ENCODE assay signal across 35 cellular contexts in the genomic region with DNA sequence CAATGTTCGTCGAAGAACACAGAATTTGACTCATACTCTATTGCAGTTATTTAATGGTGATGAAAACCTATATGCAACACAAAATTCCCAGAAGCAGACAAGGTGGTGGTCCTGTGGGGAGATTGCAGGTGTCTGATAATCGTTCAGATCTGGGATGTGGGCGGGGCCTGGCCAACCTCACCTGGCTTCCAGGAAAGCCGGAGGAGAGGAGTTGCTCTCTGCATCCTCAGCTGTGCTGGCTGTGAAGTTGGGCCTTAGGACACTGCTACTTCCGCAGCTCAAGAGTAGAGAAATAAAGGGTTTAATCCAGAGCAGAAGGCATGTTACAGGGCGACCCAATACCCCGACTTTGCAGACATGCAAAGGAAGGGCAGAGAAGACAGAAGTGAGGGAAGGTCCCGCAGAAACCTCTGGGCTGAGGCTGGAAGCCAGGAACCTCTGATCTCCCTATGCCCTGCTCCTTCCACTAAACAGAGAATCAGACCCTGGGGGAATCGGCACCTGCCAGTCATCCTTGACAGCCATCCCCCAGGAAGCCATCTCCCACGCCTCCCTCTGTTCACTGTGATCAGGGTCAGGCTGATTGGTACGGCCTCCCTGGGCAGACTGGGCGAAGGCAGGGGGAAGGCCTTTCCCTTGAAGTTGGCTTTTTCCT.
"Had no signal": no experiment of that assay in that cellular context is flagged by ENCODE, and none has a peak within 500 bp of the region (broad histone marks: within the 10 kb centered on the region; RNA-seq: fewer than 3 reads in every experiment).

No MANE protein-coding gene starts in this region.

- H3K36me3 ChIP-seq: MG63 had no signal

- H3K9me3 ChIP-seq: MG63 had no signal

- H3K4me2 ChIP-seq: KMS-11 had no signal

- DNase-seq: Karpas-422, Kasumi-1, KG1, MG63, MM.1S, MV-4-11, NCI-H1048, NCI-H1092, NCI-H1092 treated with DMSO at 0.1 percent for 48 hours, NCI-H1105, NCI-H1105 treated with DMSO at 0.1 percent for 48 hours, NCI-H1417, NCI-H1417 treated with DMSO at 0.1 percent for 48 hours, NCI-H1436, NCI-H1436 treated with DMSO at 0.1 percent for 48 hours, NCI-H146, NCI-H1694, NCI-H1694 treated with DMSO at 0.1 percent for 48 hours, NCI-H187, NCI-H187 treated with DMSO at 0.1 percent for 48 hours, NCI-H1930, NCI-H2029, NCI-H2029 treated with DMSO at 0.1 percent for 48 hours, NCI-H2081, NCI-H2081 treated with DMSO at 0.1 percent for 48 hours, NCI-H2107, NCI-H2171, NCI-H2171 treated with DMSO at 0.1 percent for 48 hours, NCI-H2227 treated with DMSO at 0.1 percent for 48 hours, NCI-H226, NCI-H345, NCI-H446, NCI-H446 treated with DMSO at 0.1 percent for 48 hours, NCI-H510A had no signal

- H3K27me3 ChIP-seq: MG63 had no signal

- H3K27ac ChIP-seq: KMS-11 had no signal

- H3K9ac ChIP-seq: KMS-11 had no signal

- H3K4me3 ChIP-seq: MG63 had no signal
